8 cellular contexts compared by ENCODE assay signal in the genomic region with DNA sequence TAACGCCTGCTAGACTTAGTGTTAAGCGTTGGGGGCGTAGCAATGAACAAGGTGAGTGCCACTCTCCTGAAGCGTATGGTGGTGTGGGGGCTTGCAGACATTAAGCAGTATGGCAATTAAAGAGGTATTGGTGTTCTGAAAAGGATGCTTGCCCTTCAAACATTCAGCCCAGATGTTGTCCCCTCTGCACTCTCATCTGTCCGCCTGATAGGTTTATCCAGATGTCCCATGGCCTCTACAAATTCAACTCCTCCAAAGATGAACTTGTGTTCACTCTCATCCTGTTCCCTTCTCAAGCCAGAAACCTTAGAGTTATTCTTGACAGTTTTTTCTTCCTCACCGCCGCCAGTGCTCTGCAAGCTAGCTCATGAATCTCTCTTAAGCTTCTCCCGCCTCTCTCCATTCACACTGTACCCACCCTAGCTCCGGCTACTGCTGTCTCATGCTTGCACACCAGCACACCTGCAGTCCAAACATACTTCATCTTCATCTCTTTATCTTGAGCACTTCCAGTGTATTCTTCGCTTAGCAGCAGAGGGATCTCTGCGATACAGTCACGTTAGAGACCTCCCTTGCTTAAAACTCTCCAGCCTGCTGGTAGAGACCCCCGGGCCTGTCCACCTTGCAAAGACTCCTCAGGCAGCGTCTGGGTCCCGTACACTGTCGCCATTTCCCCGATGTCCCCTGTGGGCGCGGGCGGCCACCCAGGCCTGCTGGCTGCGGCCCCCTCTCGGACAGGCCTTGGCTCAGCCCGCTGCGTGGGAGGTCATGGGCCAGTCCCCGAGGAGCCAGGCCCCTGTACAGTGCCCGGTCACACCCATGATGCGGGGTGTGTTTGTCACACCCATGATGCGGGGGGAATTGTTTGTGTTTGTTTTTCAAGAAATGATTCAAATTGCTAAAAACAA. TPM values are rescaled to one million over a fixed set of nuclear protein-coding genes. Genes with fewer than 3 reads are reported as not detected.
DNase-seq lines count a peak whose midpoint lies in the region; ATAC-seq and TF ChIP-seq lines count a peak whose summit lies in the region.

No MANE protein-coding gene starts in this region.

- peak overlapping the region; percentile 78 for H3K9ac ChIP-seq in DND-41 (ENCODE audit: low read depth, low read length)

- H3K27me3 ChIP-seq in DND-41 (ENCODE audit: insufficient read depth, low read length, poor library complexity) (no peaks in the 10 kb centered on the region), Peyer's patch (no peaks in the 10 kb centered on the region), esophagus (ENCODE audit: control insufficient read depth in 1 of 2, insufficient read depth in 2 of 2, low read length in 2 of 2) (no peaks in the 10 kb centered on the region)

- TF ChIP-seq POLR2A in Peyer's patch (IDR thresholded peaks at IDR 0.05), result no peak

- H3K4me2 ChIP-seq in DND-41 (ENCODE audit: insufficient read depth, low read length), result peak overlapping the region; percentile 89

- no peak for DNase-seq in DND-41
- DNase-seq in Peyer's patch, result no peak
- no peak for DNase-seq in osteocyte (ENCODE audit: extremely low spot score, unreplicated experiment)
- DNase-seq in foreskin melanocyte, result no peak
- no peak for DNase-seq in NCI-H1436 treated with DMSO at 0.1 percent for 48 hours (lab: John Stamatoyannopoulos, UW)
- no peak for DNase-seq in AML-193 (lab: John Stamatoyannopoulos, UW)

- H3K9me3 Mint-ChIP-seq in osteocyte (ENCODE audit: unreplicated experiment), result no peaks in the 10 kb centered on the region

- H2AFZ ChIP-seq in DND-41 (ENCODE audit: low read depth, low read length), result peak overlapping the region; percentile 99

- TF ChIP-seq CTCF in DND-41 (IDR thresholded peaks at IDR 0.05; ENCODE audit: borderline replicate concordance, extremely low read depth, low read length, poor library complexity, severe bottlenecking), result no peak
- no peak for TF ChIP-seq CTCF in Peyer's patch (IDR thresholded peaks at IDR 0.05)
- no peak for TF ChIP-seq CTCF in osteocyte (IDR thresholded peaks at IDR 0.05)

- H3K36me3 ChIP-seq in DND-41 (ENCODE audit: insufficient read depth, low read length) (peaks cover 38% of the 10 kb centered on the region), Peyer's patch (peaks cover 0 to 39% (median 0%) of the 10 kb centered on the region in 3 donors), esophagus (ENCODE audit: control insufficient read depth in 2 of 2, insufficient read depth in 2 of 2, low read length in 1 of 2) (peaks cover 0 to 16% of the 10 kb centered on the region in 2 donors)

- H3K27me3 Mint-ChIP-seq in osteocyte (ENCODE audit: unreplicated experiment), result no peaks in the 10 kb centered on the region

- H3K79me2 ChIP-seq in DND-41 (ENCODE audit: insufficient read depth, low read length), result peaks cover 24% of the 10 kb centered on the region

- H4K20me1 ChIP-seq in DND-41 (ENCODE audit: insufficient read depth, low read length), result no peaks in the 10 kb centered on the region; the same call in 1 of the 2 replicates

- peak overlapping the region; percentile 91 to 92 for H3K4me3 ChIP-seq in DND-41 (ENCODE audit: low read depth in 1 of 2, low read length in 2 of 2)
- peak overlapping the region; percentile 63 to 89 (median 72) for H3K4me3 ChIP-seq in Peyer's patch
- H3K4me3 ChIP-seq in esophagus (ENCODE audit: low read depth in 1 of 2, low read length in 2 of 2), result peak overlapping the region; percentile 69 to 97

- H3K36me3 Mint-ChIP-seq in osteocyte (ENCODE audit: unreplicated experiment), result peaks cover 25% of the 10 kb centered on the region

- ATAC-seq in DND-41 (ENCODE audit: insufficient read depth, low read depth) (peak; percentile 15), HG02763 (IDR thresholded peaks at IDR 0.05; ENCODE audit: unreplicated experiment) (no peak)

- H3K4me3 Mint-ChIP-seq in osteocyte (ENCODE audit: unreplicated experiment), result peak overlapping the region; percentile 91

- H3K4me1 Mint-ChIP-seq in osteocyte (ENCODE audit: unreplicated experiment), result peaks cover 19% of the 10 kb centered on the region

- WGBS in esophagus, 2 donors, result 63 to 66% methylated on average over 28 of the region's 28 CpGs

- H3K27ac ChIP-seq in DND-41 (ENCODE audit: low read length), result peak overlapping the region; percentile 90
- H3K27ac ChIP-seq in Peyer's patch, result peak overlapping the region; percentile 85 to 95 (median 92)
- peak overlapping the region; percentile 86 to 97 for H3K27ac ChIP-seq in esophagus (ENCODE audit: low read depth in 2 of 2, low read length in 1 of 2)

- H3K27ac Mint-ChIP-seq in osteocyte (ENCODE audit: unreplicated experiment), result peak overlapping the region; percentile 98

- H3K4me1 ChIP-seq in DND-41 (ENCODE audit: insufficient read depth, low read length) (peaks cover 36% of the 10 kb centered on the region), Peyer's patch (peaks cover 0 to 7% (median 3%) of the 10 kb centered on the region in 4 donors), esophagus (ENCODE audit: control insufficient read depth in 2 of 2, insufficient read depth in 2 of 2, low read length in 1 of 2) (peaks cover 6% of the 10 kb centered on the region in 2 donors)

- no peaks in the 10 kb centered on the region for H3K9me3 ChIP-seq in DND-41 (ENCODE audit: insufficient read depth, low read length, severe bottlenecking)
- no peaks in the 10 kb centered on the region for H3K9me3 ChIP-seq in Peyer's patch
- no peaks in the 10 kb centered on the region for H3K9me3 ChIP-seq in esophagus (ENCODE audit: control insufficient read depth in 2 of 2, insufficient read depth in 1 of 2, low read depth in 1 of 2, low read length in 1 of 2)

RNA-seq across cellular contexts. Expression of a gene that starts 1.0 kb away (rescaled TPM):
- 10 to 100 TPM; 23.1 to 81.7 (median 39.2) TPM for total RNA-seq in Peyer's patch
- polyA plus RNA-seq in esophagus, result 10 to 100 TPM; 14.2 to 27.0 TPM
- 30.5 and 34.1 TPM in 2 replicates for total RNA-seq in osteocyte

RNA-seq across cellular contexts. Expression of a gene that starts 32.0 kb away (rescaled TPM):
- total RNA-seq in Peyer's patch (10 to 100 TPM; 58.6 to 82.4 (median 75.2) TPM), osteocyte (83.1 and 85.4 TPM in 2 replicates)
- 10 to 100 TPM; 19.2 to 30.4 TPM for polyA plus RNA-seq in esophagus

RNA-seq across cellular contexts. Expression of a gene that starts 57.7 kb away (rescaled TPM):
- 10 to 100 TPM; 33.4 to 40.3 (median 36.4) TPM for total RNA-seq in Peyer's patch
- 1 to 10 TPM; 4.4 to 5.2 TPM for polyA plus RNA-seq in esophagus
- 48.1 and 51.6 TPM in 2 replicates for total RNA-seq in osteocyte
